1 cellular context compared by ENCODE assay signal in the genomic region with DNA sequence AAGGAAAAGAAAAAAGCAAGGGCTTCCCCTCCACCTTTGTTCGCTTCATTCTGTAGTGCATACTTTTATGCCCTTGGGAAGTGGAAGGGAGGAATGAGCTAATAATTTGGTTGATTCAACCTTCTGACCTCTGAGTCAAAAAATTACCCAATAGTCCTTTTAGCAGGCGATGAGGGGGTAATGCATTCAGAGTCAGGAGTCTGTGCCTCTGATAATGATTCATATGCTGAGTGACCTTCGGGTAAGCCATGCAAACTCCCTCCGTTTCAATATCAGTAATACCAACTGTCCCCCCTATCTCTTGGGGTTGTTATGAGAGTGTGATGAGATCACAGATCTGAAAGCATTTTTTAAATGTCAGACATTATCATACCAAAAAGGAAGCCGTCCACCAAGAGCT.
A peak's percentile ranks its signal among the peaks of the same experiment; 100 is the strongest.
TF ChIP-seq lines count a peak whose summit lies in the region.

No MANE protein-coding gene starts in this region.

TF ChIP-seq in K562, 482 proteins besides CTCF, POLR2A, EP300 and RAD21 (continued from another document and continues in another):
- TF ChIP-seq E2F4 (CRISPR knock-in tag; IDR thresholded peaks at IDR 0.05; ENCODE audit: low read depth) (no peak), ZNF232 (CRISPR knock-in tag; IDR thresholded peaks at IDR 0.05) (no peak), REST (CRISPR knock-in tag; IDR thresholded peaks at IDR 0.05; ENCODE audit: low read depth) (no peak), SIN3A (IDR thresholded peaks at IDR 0.05; ENCODE audit: borderline replicate concordance in 2 of 2, control insufficient read depth in 1 of 2, low read depth in 2 of 2, low read length in 2 of 2) (no peak), MCM7 (IDR thresholded peaks at IDR 0.05) (no peak), XRCC3 (IDR thresholded peaks at IDR 0.05) (no peak), HEY1 (CRISPR knock-in tag; IDR thresholded peaks at IDR 0.05; ENCODE audit: borderline replicate concordance) (no peak), TCF7L2 (IDR thresholded peaks at IDR 0.05; ENCODE audit: low read depth, low read length) (no peak), HNRNPH1 (optimal IDR thresholded peaks at IDR 0.05; ENCODE audit: low read depth, low read length) (no peak), MTA3 (IDR thresholded peaks at IDR 0.05; ENCODE audit: borderline replicate concordance) (no peak), TCF3 (CRISPR knock-in tag; IDR thresholded peaks at IDR 0.05) (peak; percentile 52; the same call in 1 of the 2 replicates), ZSCAN32 (CRISPR knock-in tag; IDR thresholded peaks at IDR 0.05) (no peak), ZNF707 (CRISPR knock-in tag; conservative IDR thresholded peaks at IDR 0.05) (no peak), SMARCA5 (IDR thresholded peaks at IDR 0.05) (no peak), DNMT1 (IDR thresholded peaks at IDR 0.05) (no peak), VEZF1 (CRISPR knock-in tag; IDR thresholded peaks at IDR 0.05) (no peak; the same call in 1 of the 2 replicates), HES1 (IDR thresholded peaks at IDR 0.05; ENCODE audit: low read depth) (no peak), STAT5A (IDR thresholded peaks at IDR 0.05; ENCODE audit: borderline replicate concordance, low read length) (0 out of 2 replicates have a peak, but pooled peaks have one; percentile 14), BRD4 (IDR thresholded peaks at IDR 0.05) (no peak), SMARCA4 (IDR thresholded peaks at IDR 0.05) (peak; percentile 46; the same call in 1 of the 2 replicates), ARID2 (IDR thresholded peaks at IDR 0.05) (no peak), BHLHE40 (IDR thresholded peaks at IDR 0.05; ENCODE audit: low read length) (no peak), MAFK (IDR thresholded peaks at IDR 0.05; ENCODE audit: low read length) (no peak), CBFA2T2 (conservative IDR thresholded peaks at IDR 0.05) (peak; percentile 76), CHD2 (IDR thresholded peaks at IDR 0.05; ENCODE audit: low read depth, low read length) (no peak), FOXJ3 (CRISPR knock-in tag; IDR thresholded peaks at IDR 0.05) (no peak), RBM22 (IDR thresholded peaks at IDR 0.05; ENCODE audit: low read depth, low read length, poor library complexity, severe bottlenecking) (no peak), MXD1 (CRISPR knock-in tag; IDR thresholded peaks at IDR 0.05; ENCODE audit: borderline replicate concordance, poor library complexity, severe bottlenecking) (no peak), ZNF586 (CRISPR knock-in tag; conservative IDR thresholded peaks at IDR 0.05) (no peak), PTTG1 (tag; IDR thresholded peaks at IDR 0.05; ENCODE audit: low read depth) (no peak), ZNF79 (CRISPR knock-in tag; IDR thresholded peaks at IDR 0.05; ENCODE audit: low read depth) (no peak), PKNOX1 (IDR thresholded peaks at IDR 0.05) (no peak), LARP7 (IDR thresholded peaks at IDR 0.05) (no peak), MEIS2 (IDR thresholded peaks at IDR 0.05; ENCODE audit: partially characterized antibody) (peak; percentile 48), CREBBP (IDR thresholded peaks at IDR 0.05; ENCODE audit: low read depth, low read length) (no peak), ESRRB (CRISPR knock-in tag; IDR thresholded peaks at IDR 0.05; ENCODE audit: borderline replicate concordance) (no peak), KAT2B (IDR thresholded peaks at IDR 0.05; ENCODE audit: low read depth, low read length) (no peak), RB1 (IDR thresholded peaks at IDR 0.05; ENCODE audit: low read depth) (no peak), CBFA2T3 (IDR thresholded peaks at IDR 0.05) (peak; percentile 86), FOXM1 (IDR thresholded peaks at IDR 0.05; ENCODE audit: low read depth) (peak; percentile 51; the same call in 1 of the 2 replicates), FOXM1 (CRISPR knock-in tag; IDR thresholded peaks at IDR 0.05; ENCODE audit: low read depth) (no peak), TEAD4 (IDR thresholded peaks at IDR 0.05; ENCODE audit: low read length) (peak; percentile 79), TEAD4 (CRISPR knock-in tag; IDR thresholded peaks at IDR 0.05; ENCODE audit: borderline replicate concordance) (no peak), FOXA1 (IDR thresholded peaks at IDR 0.05; ENCODE audit: borderline replicate concordance) (no peak), ATF3 (IDR thresholded peaks at IDR 0.05) (peak; percentile 66), ATF3 (CRISPR knock-in tag; conservative IDR thresholded peaks at IDR 0.05) (no peak), CEBPB (tag; IDR thresholded peaks at IDR 0.05) (peak; percentile 72), GABPB2 (CRISPR knock-in tag; conservative IDR thresholded peaks at IDR 0.05) (no peak), SIN3B (IDR thresholded peaks at IDR 0.05; ENCODE audit: low read depth) (no peak), HDGF (IDR thresholded peaks at IDR 0.05) (no peak), FOXJ2 (tag; IDR thresholded peaks at IDR 0.05) (no peak), FOSL1 (tag; conservative IDR thresholded peaks at IDR 0.05) (peak; percentile 85), CTBP1 (IDR thresholded peaks at IDR 0.05; ENCODE audit: borderline replicate concordance) (no peak), UBTF (IDR thresholded peaks at IDR 0.05; ENCODE audit: borderline replicate concordance in 1 of 2, low read depth in 2 of 2, low read length in 2 of 2) (no peak), ZNF444 (CRISPR knock-in tag; IDR thresholded peaks at IDR 0.05) (no peak), KDM2B (CRISPR knock-in tag; IDR thresholded peaks at IDR 0.05) (no peak), EZH2 (IDR thresholded peaks at IDR 0.05; ENCODE audit: borderline replicate concordance, low read depth, low read length) (no peak), NR2C2 (CRISPR knock-in tag; IDR thresholded peaks at IDR 0.05) (no peak), NR2C2 (tag; IDR thresholded peaks at IDR 0.05) (peak; percentile 21; the same call in 1 of the 2 replicates), ZNF239 (CRISPR knock-in tag; IDR thresholded peaks at IDR 0.05) (no peak)
- TF ChIP-seq, protein P1, sequence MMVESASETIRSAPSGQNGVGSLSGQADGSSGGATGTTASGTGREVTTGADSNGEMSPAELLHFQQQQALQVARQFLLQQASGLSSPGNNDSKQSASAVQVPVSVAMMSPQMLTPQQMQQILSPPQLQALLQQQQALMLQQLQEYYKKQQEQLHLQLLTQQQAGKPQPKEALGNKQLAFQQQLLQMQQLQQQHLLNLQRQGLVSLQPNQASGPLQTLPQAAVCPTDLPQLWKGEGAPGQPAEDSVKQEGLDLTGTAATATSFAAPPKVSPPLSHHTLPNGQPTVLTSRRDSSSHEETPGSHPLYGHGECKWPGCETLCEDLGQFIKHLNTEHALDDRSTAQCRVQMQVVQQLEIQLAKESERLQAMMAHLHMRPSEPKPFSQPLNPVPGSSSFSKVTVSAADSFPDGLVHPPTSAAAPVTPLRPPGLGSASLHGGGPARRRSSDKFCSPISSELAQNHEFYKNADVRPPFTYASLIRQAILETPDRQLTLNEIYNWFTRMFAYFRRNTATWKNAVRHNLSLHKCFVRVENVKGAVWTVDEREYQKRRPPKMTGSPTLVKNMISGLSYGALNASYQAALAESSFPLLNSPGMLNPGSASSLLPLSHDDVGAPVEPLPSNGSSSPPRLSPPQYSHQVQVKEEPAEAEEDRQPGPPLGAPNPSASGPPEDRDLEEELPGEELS (CRISPR knock-in tag; IDR thresholded peaks at IDR 0.05; ENCODE audit: borderline replicate concordance), result no peak
